ENCODE assay signal across 24 cellular contexts in genomic region chr17:28501421-28502284, GRCh38. TPM values are rescaled to one million over a fixed set of nuclear protein-coding genes. Genes with fewer than 3 reads are reported as not detected.
DNase-seq lines count a peak whose midpoint lies in the region; ATAC-seq and TF ChIP-seq lines count a peak whose summit lies in the region.
"Had no signal": no experiment of that assay in that cellular context is flagged by ENCODE, and none has a peak within 500 bp of the region (broad histone marks: within the 10 kb centered on the region; RNA-seq: fewer than 3 reads in every experiment).

No MANE protein-coding gene starts in this region.

- peaks cover 11% of the 10 kb centered on the region for H3K4me1 ChIP-seq in Loucy (ENCODE audit: insufficient read depth, low read length, poor library complexity, severe bottlenecking)
- peaks cover 0 to 12% (median 0%) of the 10 kb centered on the region in 3 donors for H3K4me1 ChIP-seq in gastroesophageal sphincter
- H3K4me1 ChIP-seq in suprapubic skin, result peaks cover 65% of the 10 kb centered on the region
- peaks cover 6% of the 10 kb centered on the region for H3K4me1 ChIP-seq in PC-3 (ENCODE audit: insufficient read depth, low read length)

- peak; percentile 57 for DNase-seq in NCI-H2171 treated with DMSO at 0.1 percent for 48 hours (lab: John Stamatoyannopoulos, UW)
- DNase-seq in NCI-H2171 (lab: John Stamatoyannopoulos, UW), result no peak
- no peak for DNase-seq in suprapubic skin (ENCODE audit: low spot score in 2 of 2)
- DNase-seq in effector CD4-positive, alpha-beta T cell, result no peak
- no peak for DNase-seq in PC-3
- DNase-seq in activated CD8-positive, alpha-beta memory T cell treated with anti-CD3 and anti-CD28 coated beads for 24 hours, result no peak
- DNase-seq: 8988T; activated CD4-positive, alpha-beta memory T cell treated with anti-CD3 and anti-CD28 coated beads, Interleukin-2, amount 10 ng/mL, durations not matched to agents 7 days and 5 days; activated CD4-positive, CD25-positive, alpha-beta regulatory T cell treated with anti-CD3 and anti-CD28 coated beads, Interleukin-2, amount 50 U/mL, for 72 hours; activated effector memory CD4-positive, alpha-beta T cell treated with Interleukin-2 at 50 U/mL for 16 hours; activated naive CD8-positive, alpha-beta T cell treated with anti-CD3 and anti-CD28 coated beads, Interleukin-2, amount 10 ng/mL, durations not matched to agents 7 days and 5 days; AML-193; DND-41; dorsolateral prefrontal cortex; NCI-H1092; NCI-H187; NCI-H2227 treated with DMSO at 0.1 percent for 48 hours; SIG-M5 had no signal

- H3K79me2 ChIP-seq in Loucy (ENCODE audit: insufficient read depth, low read length) (no peaks in the 10 kb centered on the region), PC-3 (ENCODE audit: low read length) (no peaks in the 10 kb centered on the region)

- intact Hi-C loops in PC-3 (cut with micrococcal nuclease), result no loop called here

- no peaks in the 10 kb centered on the region for H3K36me3 ChIP-seq in Loucy (ENCODE audit: insufficient read depth, low read length)
- H3K36me3 ChIP-seq in gastroesophageal sphincter, result no peaks in the 10 kb centered on the region
- H3K36me3 ChIP-seq in suprapubic skin, result no peaks in the 10 kb centered on the region
- H3K36me3 ChIP-seq in PC-3 (ENCODE audit: low read depth, low read length), result no peaks in the 10 kb centered on the region

- no TSS peak for BruUV-seq in PC-3 (replicated peaks; lab: Mats Ljungman, UMichigan)

- peak overlapping the region; percentile 30 for H3K4me2 ChIP-seq in Loucy (ENCODE audit: low read depth, low read length, poor library complexity, severe bottlenecking)
- no peak overlapping the region for H3K4me2 ChIP-seq in PC-3 (ENCODE audit: low read length)

- POLR2A ChIA-PET in PC-3 (lab: Charles Lee; ENCODE audit: unreplicated experiment), result no interaction called here

- CTCF ChIA-PET in PC-3 (lab: Charles Lee), result no interaction called here

- H3K9ac ChIP-seq in Loucy (ENCODE audit: low read depth, low read length, poor library complexity, severe bottlenecking), result no peak overlapping the region
- no peak overlapping the region for H3K9ac ChIP-seq in PC-3 (ENCODE audit: low read length)

- H4K20me1 ChIP-seq in Loucy (ENCODE audit: insufficient read depth, low read length, poor library complexity, severe bottlenecking), result no peaks in the 10 kb centered on the region
- H4K20me1 ChIP-seq in PC-3 (ENCODE audit: low read length), result no peaks in the 10 kb centered on the region

- H3K9me3 ChIP-seq in Loucy (ENCODE audit: insufficient read depth, low read depth, low read length), result no peaks in the 10 kb centered on the region
- H3K9me3 ChIP-seq in gastroesophageal sphincter, result no peaks in the 10 kb centered on the region
- no peaks in the 10 kb centered on the region for H3K9me3 ChIP-seq in suprapubic skin
- no peaks in the 10 kb centered on the region for H3K9me3 ChIP-seq in PC-3 (ENCODE audit: low read length)

- H2AFZ ChIP-seq in Loucy (ENCODE audit: low read length) (peak overlapping the region; percentile 83), PC-3 (ENCODE audit: low read length) (no peak overlapping the region)

- H3F3A ChIP-seq in Loucy (ENCODE audit: low read depth) (no peaks in the 10 kb centered on the region), PC-3 (ENCODE audit: low read length, unreplicated experiment) (no peaks in the 10 kb centered on the region)

- H3K27ac ChIP-seq in gastroesophageal sphincter (no peak overlapping the region), suprapubic skin (peak overlapping the region; percentile 2), PC-3 (ENCODE audit: low read length) (no peak overlapping the region)
- H3K27ac ChIP-seq: dorsolateral prefrontal cortex had no signal

- TF ChIP-seq CTCF in Loucy (conservative IDR thresholded peaks at IDR 0.05; ENCODE audit: low read length), result no peak
- TF ChIP-seq CTCF in gastroesophageal sphincter (IDR thresholded peaks at IDR 0.05), result no peak
- no peak for TF ChIP-seq CTCF in suprapubic skin (IDR thresholded peaks at IDR 0.05)
- TF ChIP-seq CTCF in PC-3 (conservative IDR thresholded peaks at IDR 0.05; ENCODE audit: low read depth, low read length), result no peak

- H3K9me2 ChIP-seq in Loucy (replicated peaks; ENCODE audit: low read depth, low read length) (no peaks in the 10 kb centered on the region), PC-3 (replicated peaks; ENCODE audit: low read length) (no peaks in the 10 kb centered on the region)

- no peak for TF ChIP-seq POLR2A in gastroesophageal sphincter (IDR thresholded peaks at IDR 0.05)
- TF ChIP-seq POLR2A in suprapubic skin (IDR thresholded peaks at IDR 0.05), result no peak

- H3K4me3 ChIP-seq in Loucy (ENCODE audit: low read length, poor library complexity, severe bottlenecking) (peak overlapping the region; percentile 26), gastroesophageal sphincter (no peak overlapping the region), suprapubic skin (no peak overlapping the region), PC-3 (ENCODE audit: low read length) (no peak overlapping the region)
- H3K4me3 ChIP-seq: dorsolateral prefrontal cortex had no signal

- ATAC-seq in gastroesophageal sphincter, result peak; percentile 28
- ATAC-seq in PC-3, result no peak
- ATAC-seq: sciatic nerve had no signal

- H3K27me3 ChIP-seq in Loucy (ENCODE audit: insufficient read depth, low read length, poor library complexity, severe bottlenecking) (no peaks in the 10 kb centered on the region), gastroesophageal sphincter (peaks cover 29% of the 10 kb centered on the region), suprapubic skin (peaks cover 6% of the 10 kb centered on the region), PC-3 (ENCODE audit: low read length) (0 out of 2 replicates have a peak, but pooled peaks cover 4% of the 10 kb centered on the region)

- 65 to 70% methylated on average over 2 of the region's 3 CpGs for WGBS in gastroesophageal sphincter (ENCODE audit: low coverage in 1 of 2), 2 donors
- 62% methylated on average over 3 of the region's 3 CpGs for WGBS in suprapubic skin

- TF ChIP-seq EP300 in gastroesophageal sphincter (IDR thresholded peaks at IDR 0.05) (no peak), suprapubic skin (IDR thresholded peaks at IDR 0.05) (no peak)

RNA-seq across cellular contexts. Expression of gene FOXN1, which starts 4.5 kb away (rescaled TPM):
- total RNA-seq in gastroesophageal sphincter, result under 1 TPM in 1 of 4 donors, not detected in 3; 0.15 TPM
- total RNA-seq in suprapubic skin, result 10 to 100 TPM; 37.4 to 48.3 (median 38.3) TPM
- not detected in 2 replicates for total RNA-seq in PC-3 (2014; rRNA removed)
- total RNA-seq: activated CD4-positive, alpha-beta memory T cell treated with anti-CD3 and anti-CD28 coated beads, Interleukin-2, amount 10 ng/mL, durations not matched to agents 7 days and 5 days; activated naive CD8-positive, alpha-beta T cell treated with anti-CD3 and anti-CD28 coated beads, Interleukin-2, amount 10 ng/mL, durations not matched to agents 7 days and 5 days; dorsolateral prefrontal cortex; endothelial cell of umbilical vein; kidney epithelial cell; lung microvascular endothelial cell; sciatic nerve had no signal

RNA-seq across cellular contexts. Expression of gene SLC13A2, which starts 28.2 kb away (rescaled TPM):
- under 1 TPM in 1 of 4 donors, not detected in 3; 0.37 TPM for total RNA-seq in gastroesophageal sphincter
- total RNA-seq in suprapubic skin, result 10 to 100 TPM in 3 of 4 donors, 1 to 10 TPM in 1; 9.7 to 22.0 (median 14.8) TPM
- not detected in 2 replicates for total RNA-seq in PC-3 (2014; rRNA removed)
- total RNA-seq: activated CD4-positive, alpha-beta memory T cell treated with anti-CD3 and anti-CD28 coated beads, Interleukin-2, amount 10 ng/mL, durations not matched to agents 7 days and 5 days; activated naive CD8-positive, alpha-beta T cell treated with anti-CD3 and anti-CD28 coated beads, Interleukin-2, amount 10 ng/mL, durations not matched to agents 7 days and 5 days; endothelial cell of umbilical vein; kidney epithelial cell; lung microvascular endothelial cell; sciatic nerve had no signal

RNA-seq across cellular contexts. Expression of gene UNC119, which starts 50.8 kb away (rescaled TPM):
- 10 to 100 TPM; 17.5 to 28.7 (median 20.3) TPM for total RNA-seq in gastroesophageal sphincter
- 10 to 100 TPM; 29.0 to 36.2 (median 32.6) TPM for total RNA-seq in suprapubic skin
- 68.4 and 82.1 TPM in 2 replicates for total RNA-seq in PC-3 (2014; rRNA removed)

Comparison
In these comparisons a context has a peak if more than half of its experiments do, and no peak if none do; other contexts are left out.
1. RNA of gene FOXN1, which starts 4.5 kb away (total RNA-seq): 37.4 to 48.3 TPM in suprapubic skin; 0.15 TPM in gastroesophageal sphincter and not detected in PC-3; every median in the first group is over 10 times any median in the second.
2. RNA of gene SLC13A2, which starts 28.2 kb away (total RNA-seq): 9.7 to 22.0 TPM in suprapubic skin; 0.37 TPM in gastroesophageal sphincter and not detected in PC-3; every median in the first group is over 4 times any median in the second.